22 cellular contexts compared by ENCODE assay signal in genomic region chr5:91528831-91529230, GRCh38.
A peak's percentile ranks its signal among the peaks of the same experiment; 100 is the strongest.
DNase-seq lines count a peak whose midpoint lies in the region; ATAC-seq and TF ChIP-seq lines count a peak whose summit lies in the region.
"Had no signal": no experiment of that assay in that cellular context is flagged by ENCODE, and none has a peak within 500 bp of the region (broad histone marks: within the 10 kb centered on the region; RNA-seq: fewer than 3 reads in every experiment).

No MANE protein-coding gene starts in this region.

- no peak overlapping the region for H4K8ac ChIP-seq in mesendoderm (ENCODE audit: low read depth, low read length)

- H3K4me1 ChIP-seq in mesendoderm (ENCODE audit: control insufficient read depth, low read depth, low read length) (no peaks in the 10 kb centered on the region), lower lobe of right lung (no peaks in the 10 kb centered on the region)
- H3K4me1 ChIP-seq: BLaER1 treated with 17β-estradiol and CSF1 and Interleukin-3, amounts not matched to agents 10 nM and 100 nM; Caco-2 had no signal

- no peak overlapping the region for H3K18ac ChIP-seq in mesendoderm (ENCODE audit: low read length)

- no peak overlapping the region for H3K9ac ChIP-seq in mesendoderm (ENCODE audit: low read length)
- H3K9ac ChIP-seq: BLaER1 treated with 17β-estradiol and CSF1 and Interleukin-3, amounts not matched to agents 10 nM and 100 nM; SK-N-SH had no signal

- no peak overlapping the region for H2AK5ac ChIP-seq in mesendoderm (ENCODE audit: low read length)

- H3K4me3 ChIP-seq in mesendoderm (ENCODE audit: low read length) (no peak overlapping the region), lower lobe of right lung (no peak overlapping the region)
- H3K4me3 ChIP-seq: BLaER1 treated with 17β-estradiol and CSF1 and Interleukin-3, amounts not matched to agents 10 nM and 100 nM; GM12878 had no signal

- H3K79me2 ChIP-seq in mesendoderm (ENCODE audit: control insufficient read depth, insufficient read depth, low read length) = no peaks in the 10 kb centered on the region

- intact Hi-C loops in lower lobe of right lung (cut with DNase I) = no loop called here

- H3K79me1 ChIP-seq in mesendoderm (ENCODE audit: low read length) = no peaks in the 10 kb centered on the region

- H3K4ac ChIP-seq in mesendoderm (ENCODE audit: low read depth, low read length) = no peak overlapping the region

- no peak overlapping the region for H3K23ac ChIP-seq in mesendoderm (ENCODE audit: low read length)

- H3K27me3 ChIP-seq in mesendoderm (ENCODE audit: insufficient read depth, low read length, poor library complexity) (no peaks in the 10 kb centered on the region), lower lobe of right lung (ENCODE audit: low read depth) (no peaks in the 10 kb centered on the region)
- H3K27me3 ChIP-seq: BLaER1 treated with 17β-estradiol and CSF1 and Interleukin-3, amounts not matched to agents 10 nM and 100 nM had no signal

- ATAC-seq in lower lobe of right lung = no peak
- ATAC-seq: GM12878 had no signal

- WGBS in mesendoderm (ENCODE audit: extremely low coverage, insufficient coverage, low lambda C conversion rate) = no CpG with 5 or more reads among the region's 2 CpGs

- H3K9me3 ChIP-seq in lower lobe of right lung = no peaks in the 10 kb centered on the region
- H3K9me3 ChIP-seq: Caco-2, SK-N-SH had no signal

- no peak overlapping the region for H3K27ac ChIP-seq in mesendoderm (ENCODE audit: low read depth, low read length)
- no peak overlapping the region for H3K27ac ChIP-seq in lower lobe of right lung
- H3K27ac ChIP-seq: BLaER1 treated with 17β-estradiol and CSF1 and Interleukin-3, amounts not matched to agents 10 nM and 100 nM had no signal

- H2BK5ac ChIP-seq in mesendoderm (ENCODE audit: low read length) = no peak overlapping the region

- DNase-seq in DMS153 (lab: John Stamatoyannopoulos, UW) (peak; percentile 3), DMS153 treated with DMSO at 0.1 percent for 48 hours (lab: John Stamatoyannopoulos, UW; ENCODE audit: unreplicated experiment) (no peak), DMS53 treated with DMSO at 0.1 percent for 48 hours (lab: John Stamatoyannopoulos, UW; ENCODE audit: unreplicated experiment) (peak; percentile 68), NCI-H2107 treated with DMSO at 0.1 percent for 48 hours (lab: John Stamatoyannopoulos, UW; ENCODE audit: unreplicated experiment) (peak; percentile 64), NCI-H510A (lab: John Stamatoyannopoulos, UW) (peak; percentile 2), mesendoderm (no peak), lower lobe of right lung (no peak)
- DNase-seq in activated naive CD4-positive, alpha-beta T cell (lab: John Stamatoyannopoulos, UW) = no peak
- DNase-seq: 8988T; Caco-2; CD4-positive, alpha-beta memory T cell; DND-41; GOT3; HCEC 1CT; KBM-7; NCI-H187; NCI-H524 treated with DMSO at 0.1 percent for 48 hours; SIG-M5; SK-N-SH; T-helper 2 cell had no signal

- H3K56ac ChIP-seq in mesendoderm (ENCODE audit: low read length) = no peak overlapping the region

- H2BK120ac ChIP-seq in mesendoderm (ENCODE audit: low read depth, low read length) = no peak overlapping the region

- H4K5ac ChIP-seq in mesendoderm (ENCODE audit: low read length) = no peak overlapping the region

- H2BK15ac ChIP-seq in mesendoderm (replicated peaks; ENCODE audit: low read depth) = no peak overlapping the region

- no peaks in the 10 kb centered on the region for H3K36me3 ChIP-seq in mesendoderm (ENCODE audit: control insufficient read depth, insufficient read depth, low read length)
- no peaks in the 10 kb centered on the region for H3K36me3 ChIP-seq in lower lobe of right lung
- H3K36me3 ChIP-seq: BLaER1 treated with 17β-estradiol and CSF1 and Interleukin-3, amounts not matched to agents 10 nM and 100 nM had no signal

- TF ChIP-seq CTCF in lower lobe of right lung (IDR thresholded peaks at IDR 0.05) = no peak

- no peak overlapping the region for H3K4me2 ChIP-seq in mesendoderm (ENCODE audit: low read length)
- H3K4me2 ChIP-seq: BLaER1 treated with 17β-estradiol and CSF1 and Interleukin-3, amounts not matched to agents 10 nM and 100 nM; SK-N-SH had no signal

Comparison
In these comparisons a context has a peak if more than half of its experiments do, and no peak if none do; other contexts are left out.
1. DNase-seq: peak in DMS153 (single experiment), DMS53 treated with DMSO at 0.1 percent for 48 hours (single experiment), NCI-H2107 treated with DMSO at 0.1 percent for 48 hours (single experiment) and NCI-H510A (single experiment); none in DMS153 treated with DMSO at 0.1 percent for 48 hours (single experiment), mesendoderm (single experiment), lower lobe of right lung (single experiment) and activated naive CD4-positive, alpha-beta T cell (0 of 4).